ENCODE assay signal across 9 cellular contexts in genomic region chr1:156709743-156710489, GRCh38. TPM values are rescaled to one million over a fixed set of nuclear protein-coding genes. Genes with fewer than 3 reads are reported as not detected.
DNase-seq lines count a peak whose midpoint lies in the region; ATAC-seq and TF ChIP-seq lines count a peak whose summit lies in the region.
"Had no signal": no experiment of that assay in that cellular context is flagged by ENCODE, and none has a peak within 500 bp of the region (broad histone marks: within the 10 kb centered on the region; RNA-seq: fewer than 3 reads in every experiment).

No MANE protein-coding gene starts in this region.

- no peak overlapping the region for H3K4me3 Mint-ChIP-seq in activated naive CD8-positive, alpha-beta T cell treated with anti-CD3 and anti-CD28 coated beads for 36 hours
- H3K4me3 Mint-ChIP-seq: activated T-helper 1 cell treated with anti-CD3 and anti-CD28 coated beads, Interleukin-12 subunit alpha, Interleukin-12 subunit beta, Interleukin-2, Interleukin-4 antibody, amounts not matched to agents 30 ng/mL and 10 ng/mL and 1 ng/mL, durations not matched to agents 14 hours and 24 hours and 36 hours had no signal

- H3K9ac ChIP-seq in mammary epithelial cell (ENCODE audit: insufficient read depth, low read length), result no peak overlapping the region

- H3K4me1 ChIP-seq in mammary epithelial cell (ENCODE audit: insufficient read depth, low read length), result peaks cover 45% of the 10 kb centered on the region
- H3K4me1 ChIP-seq in lung (ENCODE audit: control insufficient read depth in 2 of 2, insufficient read depth in 2 of 2, low read length in 2 of 2), result peaks cover 0 to 14% of the 10 kb centered on the region in 2 donors

- H3K36me3 ChIP-seq in mammary epithelial cell (ENCODE audit: insufficient read depth, low read length) (no peaks in the 10 kb centered on the region), lung (ENCODE audit: control insufficient read depth in 2 of 2, insufficient read depth in 2 of 2, low read length in 2 of 2) (peaks cover 0 to 5% of the 10 kb centered on the region in 2 donors)

- H3K4me1 Mint-ChIP-seq in activated naive CD8-positive, alpha-beta T cell treated with anti-CD3 and anti-CD28 coated beads for 36 hours, result peaks cover 21% of the 10 kb centered on the region

- peak overlapping the region; percentile 57 for H3K27ac ChIP-seq in 22Rv1
- H3K27ac ChIP-seq in mammary epithelial cell (ENCODE audit: insufficient read depth, low read depth, low read length), result no peak overlapping the region
- no peak overlapping the region for H3K27ac ChIP-seq in lung (ENCODE audit: low read depth in 1 of 2, low read length in 1 of 2)

- peak overlapping the region; percentile 52 for H3K4me2 ChIP-seq in mammary epithelial cell (ENCODE audit: insufficient read depth, low read depth, low read length)

- H3K9me3 ChIP-seq in mammary epithelial cell (replicated peaks; ENCODE audit: insufficient read depth, low read length) (no peaks in the 10 kb centered on the region), lung (ENCODE audit: control insufficient read depth in 2 of 2, insufficient read depth in 1 of 2, low read length in 1 of 2) (no peaks in the 10 kb centered on the region)

- H3K4me3 ChIP-seq in mammary epithelial cell (replicated peaks in 1 of 3; ENCODE audit: insufficient read depth in 1 of 3, low read depth in 2 of 3, low read length in 3 of 3) (no peak overlapping the region), lung (no peak overlapping the region)

- H3K9me3 Mint-ChIP-seq in activated naive CD8-positive, alpha-beta T cell treated with anti-CD3 and anti-CD28 coated beads for 36 hours, result no peaks in the 10 kb centered on the region
- H3K9me3 Mint-ChIP-seq: activated T-helper 1 cell treated with anti-CD3 and anti-CD28 coated beads, Interleukin-12 subunit alpha, Interleukin-12 subunit beta, Interleukin-2, Interleukin-4 antibody, amounts not matched to agents 30 ng/mL and 10 ng/mL and 1 ng/mL, durations not matched to agents 14 hours and 24 hours and 36 hours had no signal

- dilution Hi-C loops in mammary epithelial cell (cut with HindIII; ENCODE audit: low sequenced_read_pairs), result loop anchor here (10.0 kb wide), 1 partner anchor 125 kb away; no protein-coding TSS in a partner anchor

- H3K36me3 Mint-ChIP-seq in activated naive CD8-positive, alpha-beta T cell treated with anti-CD3 and anti-CD28 coated beads for 36 hours, result no peaks in the 10 kb centered on the region

- H3K27ac Mint-ChIP-seq in activated naive CD8-positive, alpha-beta T cell treated with anti-CD3 and anti-CD28 coated beads for 36 hours, result no peak overlapping the region
- H3K27ac Mint-ChIP-seq: activated T-helper 1 cell treated with anti-CD3 and anti-CD28 coated beads, Interleukin-12 subunit alpha, Interleukin-12 subunit beta, Interleukin-2, Interleukin-4 antibody, amounts not matched to agents 30 ng/mL and 10 ng/mL and 1 ng/mL, durations not matched to agents 14 hours and 24 hours and 36 hours had no signal

- intact Hi-C loops in mammary epithelial cell (cut with micrococcal nuclease), result loop anchor here (1.0 kb wide), 2 partner anchors 16 to 50 kb away; no protein-coding TSS in a partner anchor

- H2AFZ ChIP-seq in mammary epithelial cell (ENCODE audit: low read depth, low read length), result peak overlapping the region; percentile 4

- BruUV-seq in mammary epithelial cell (replicated peaks; lab: Mats Ljungman, UMichigan), result no TSS peak

- H3K27me3 Mint-ChIP-seq in activated naive CD8-positive, alpha-beta T cell treated with anti-CD3 and anti-CD28 coated beads for 36 hours, result peaks cover 7% of the 10 kb centered on the region

- DNase-seq in NCI-H1092 treated with DMSO at 0.1 percent for 48 hours (lab: John Stamatoyannopoulos, UW) (peak; percentile 65), mammary epithelial cell (peak; percentile 90), lung (ENCODE audit: low spot score) (peak; percentile 47), KBM-7 (no peak)
- DNase-seq in activated CD8-positive, alpha-beta memory T cell treated with anti-CD3 and anti-CD28 coated beads, Interleukin-2, amount 50 U/mL, for 4 hours, result no peak
- DNase-seq in activated naive CD8-positive, alpha-beta T cell treated with anti-CD3 and anti-CD28 coated beads for 36 hours, result no peak
- DNase-seq in stimulated activated naive CD4-positive, alpha-beta T cell (lab: John Stamatoyannopoulos, UW), result no peak

- in situ Hi-C loops in mammary epithelial cell (cut with MboI; ENCODE audit: low sequenced_read_pairs in 2 of 2) (no loop called here), KBM-7 (cut with MboI; ENCODE audit: low pct_unique_long_range_greater_than_20kb, low sequenced_read_pairs) (no loop called here)

- H4K20me1 ChIP-seq in mammary epithelial cell (ENCODE audit: insufficient read depth, low read length), result no peaks in the 10 kb centered on the region

- no peak for TF ChIP-seq CTCF in 22Rv1 (IDR thresholded peaks at IDR 0.05)
- TF ChIP-seq CTCF in mammary epithelial cell (conservative IDR thresholded peaks at IDR 0.05 in 1 of 2, IDR thresholded peaks at IDR 0.05 in 1 of 2; ENCODE audit: extremely low read depth in 1 of 2, insufficient read depth in 1 of 2, low read depth in 1 of 2, low read length in 2 of 2), result no peak
- TF ChIP-seq CTCF in lung (IDR thresholded peaks at IDR 0.05; ENCODE audit: control extremely low read depth, extremely low read depth), result no peak

- H3K79me2 ChIP-seq in mammary epithelial cell (ENCODE audit: insufficient read depth, low read length), result no peaks in the 10 kb centered on the region

- 25% methylated on average over 10 of the region's 11 CpGs for WGBS in mammary epithelial cell (ENCODE audit: low coverage, missing lambda C conversion rate)
- WGBS in lung, 2 donors, result 53 to 66% methylated on average over 11 of the region's 11 CpGs

- H3K27me3 ChIP-seq in mammary epithelial cell (ENCODE audit: insufficient read depth, low read length) (no peaks in the 10 kb centered on the region), lung (ENCODE audit: control insufficient read depth, insufficient read depth) (no peaks in the 10 kb centered on the region)

- ATAC-seq in lung (ENCODE audit: insufficient read depth, low FRiP score), result no peak

- CTCF ChIA-PET in mammary epithelial cell (lab: Charles Lee; ENCODE audit: low non-redundant PET), result interaction anchor here (1.1 kb wide), 1 partner anchor 20 kb away, joined by 4 read pairs; no protein-coding TSS in a partner anchor

RNA-seq across cellular contexts. Expression of gene CRABP2, which starts 4.5 kb away (rescaled TPM):
- total RNA-seq in mammary epithelial cell (10 to 100 TPM in 1 of 2 donors, 1 to 10 TPM in 1; 7.0 to 29.5 TPM), lung (10 to 100 TPM in 1 of 2 donors, 1 to 10 TPM in 1; 5.8 to 13.6 TPM)
- polyA plus RNA-seq in mammary epithelial cell (6.2 TPM), lung (1 to 10 TPM; 1.3 to 4.0 TPM)
- 1.3 TPM for polyA minus RNA-seq in mammary epithelial cell
- 1 to 10 TPM; 1.2 to 1.6 TPM for total RNA-seq in activated naive CD8-positive, alpha-beta T cell treated with anti-CD3 and anti-CD28 coated beads for 36 hours

RNA-seq across cellular contexts. Expression of gene METTL25B, which starts 18.4 kb away (rescaled TPM):
- total RNA-seq in mammary epithelial cell (10 to 100 TPM in 1 of 2 donors, 1 to 10 TPM in 1; 9.3 to 24.3 TPM), lung (10 to 100 TPM; 24.4 to 34.9 TPM)
- polyA plus RNA-seq in mammary epithelial cell (10.5 TPM), lung (10 to 100 TPM; 28.3 to 42.6 TPM)
- 19.3 TPM for polyA minus RNA-seq in mammary epithelial cell
- total RNA-seq in activated naive CD8-positive, alpha-beta T cell treated with anti-CD3 and anti-CD28 coated beads for 36 hours, result 10 to 100 TPM; 24.4 to 24.9 TPM

RNA-seq across cellular contexts. Expression of gene ISG20L2, which starts 18.6 kb away (rescaled TPM):
- total RNA-seq in mammary epithelial cell (10 to 100 TPM; 27.0 to 42.7 TPM), lung (10 to 100 TPM; 11.3 to 26.3 TPM)
- polyA plus RNA-seq in mammary epithelial cell (62.3 TPM), lung (10 to 100 TPM in 1 of 2 donors, 1 to 10 TPM in 1; 9.3 to 24.2 TPM)
- polyA minus RNA-seq in mammary epithelial cell, result 33.3 TPM
- 10 to 100 TPM; 74.9 to 77.4 TPM for total RNA-seq in activated naive CD8-positive, alpha-beta T cell treated with anti-CD3 and anti-CD28 coated beads for 36 hours

RNA-seq across cellular contexts. Expression of gene MRPL24, which starts 31.0 kb away (rescaled TPM):
- total RNA-seq in mammary epithelial cell, result 10 to 100 TPM; 25.0 to 86.1 TPM
- 121 TPM for polyA plus RNA-seq in mammary epithelial cell
- polyA minus RNA-seq in mammary epithelial cell, result 34.3 TPM
- 10 to 100 TPM; 26.7 to 65.4 TPM for total RNA-seq in lung
- 100 to 1,000 TPM in 1 of 2 donors, 10 to 100 TPM in 1; 93.6 to 120 TPM for polyA plus RNA-seq in lung
- total RNA-seq in activated naive CD8-positive, alpha-beta T cell treated with anti-CD3 and anti-CD28 coated beads for 36 hours, result 10 to 100 TPM; 85.1 to 94.6 TPM

RNA-seq across cellular contexts. Expression of gene NES, which starts 32.7 kb away (rescaled TPM):
- total RNA-seq in mammary epithelial cell (10 to 100 TPM in 1 of 2 donors, under 1 TPM in 1; 0.07 to 49.0 TPM), lung (10 to 100 TPM; 37.3 to 57.4 TPM)
- polyA plus RNA-seq in mammary epithelial cell (0.06 TPM), lung (10 to 100 TPM; 17.6 to 31.1 TPM)
- not detected for polyA minus RNA-seq in mammary epithelial cell
- total RNA-seq in activated naive CD8-positive, alpha-beta T cell treated with anti-CD3 and anti-CD28 coated beads for 36 hours, result under 1 TPM in 1 of 2 experiments, not detected in 1; 0.04 TPM
- total RNA-seq: activated T-helper 1 cell treated with anti-CD3 and anti-CD28 coated beads, Interleukin-12 subunit alpha, Interleukin-12 subunit beta, Interleukin-2, Interleukin-4 antibody, amounts not matched to agents 30 ng/mL and 10 ng/mL and 1 ng/mL, durations not matched to agents 14 hours and 24 hours and 36 hours had no signal

Comparison
In these comparisons a context has a peak if more than half of its experiments do, and no peak if none do; other contexts are left out.
1. DNase-seq: peak in NCI-H1092 treated with DMSO at 0.1 percent for 48 hours (single experiment), mammary epithelial cell (single experiment) and lung (single experiment); none in activated CD8-positive, alpha-beta memory T cell treated with anti-CD3 and anti-CD28 coated beads, Interleukin-2, amount 50 U/mL, for 4 hours (single experiment), activated naive CD8-positive, alpha-beta T cell treated with anti-CD3 and anti-CD28 coated beads for 36 hours (single experiment), KBM-7 (single experiment) and stimulated activated naive CD4-positive, alpha-beta T cell (0 of 6).